In genomic region chr16:69339289-69340094, GRCh38 we compare ENCODE assay signal across 8 cellular contexts. TPM values are rescaled to one million over a fixed set of nuclear protein-coding genes. Genes with fewer than 3 reads are reported as not detected.
DNase-seq lines count a peak whose midpoint lies in the region; ATAC-seq, FAIRE-seq and TF ChIP-seq lines count a peak whose summit lies in the region.

Gene COG8, minus strand, starts transcription at chr16:69339564. Its CDS starts 12 bp downstream, at chr16:69339552.
Gene NIP7, plus strand, starts transcription at chr16:69339772. Its CDS starts 58 bp downstream, at chr16:69339830.

- DNase-seq in Caco-2 (peak; percentile 98 to 99), HTR-8/SVneo (ENCODE audit: insufficient read length, low spot score) (peak; percentile 97), NOMO-1 treated with DMSO at 0.1 percent for 48 hours (lab: John Stamatoyannopoulos, UW; ENCODE audit: unreplicated experiment) (peak; percentile 99), medulla oblongata (ENCODE audit: extremely low spot score) (peak; percentile 99)
- peak; percentile 84 to 86 for DNase-seq in activated CD8-positive, alpha-beta memory T cell treated with anti-CD3 and anti-CD28 coated beads for 4 hours (ENCODE audit: low read depth in 2 of 2)
- DNase-seq in effector memory CD8-positive, alpha-beta T cell: peak; percentile 89 to 93 (median 91)
- peak; percentile 86 for DNase-seq in stimulated activated CD8-positive, alpha-beta memory T cell treated with anti-CD3 and anti-CD28 coated beads, Interleukin-12 subunit alpha, Interleukin-12 subunit beta, amount 100 ng/mL, for 1 hour (ENCODE audit: low read depth)

- intact Hi-C loops in Caco-2 (cut with micrococcal nuclease; ENCODE audit: unreplicated experiment): loop anchor here (1.0 to 10.0 kb wide), 4 partner anchors 9 to 225 kb away; partner anchors contain the start of genes NFAT5, PDF and TERF2

- peak; percentile 86 for ATAC-seq in GM21360 (IDR thresholded peaks at IDR 0.05; ENCODE audit: unreplicated experiment)
- ATAC-seq in effector memory CD8-positive, alpha-beta T cell (replicated peaks): peak; percentile 87

- TF ChIP-seq CTCF in Caco-2 (IDR thresholded peaks at IDR 0.05; ENCODE audit: insufficient read depth in 1 of 2, low read depth in 1 of 2, low read length in 1 of 2, severe bottlenecking in 1 of 2, unreplicated experiment in 1 of 2): peak; percentile 85 to 93

- H3K36me3 ChIP-seq in Caco-2 (ENCODE audit: control insufficient read depth, insufficient read depth, low read length): peaks cover 3% of the 10 kb centered on the region; the same call in 1 of the 2 replicates

- peak within 1 kb of the TSS; percentile 81 for H3K4me3 ChIP-seq in Caco-2 (ENCODE audit: low read depth, low read length)

- H3K4me3 Mint-ChIP-seq in Caco-2 (ENCODE audit: unreplicated experiment): peak within 1 kb of the TSS; percentile 98
- H3K4me3 Mint-ChIP-seq in effector memory CD8-positive, alpha-beta T cell: peak within 1 kb of the TSS; percentile 99

- peaks cover 12% of the 10 kb centered on the region for H3K4me1 Mint-ChIP-seq in Caco-2 (ENCODE audit: low read depth, unreplicated experiment)
- H3K4me1 Mint-ChIP-seq in effector memory CD8-positive, alpha-beta T cell (ENCODE audit: low read depth in 2 of 2): peaks cover 29 to 38% of the 10 kb centered on the region in 2 donors

- BruUV-seq in Caco-2 (replicated peaks; lab: Mats Ljungman, UMichigan): no TSS peak

- POLR2A ChIA-PET in Caco-2 (lab: Charles Lee): interaction anchor here (0.9 to 1.0 kb wide), 2 partner anchors 386 to 415 kb away, joined by 3 read pairs; partner anchors contain the start of genes NOB1 and NQO1

- FAIRE-seq in HTR-8/SVneo (lab: Jason Lieb, UNC): peak; percentile 92

- no peaks in the 10 kb centered on the region for H3K27me3 ChIP-seq in Caco-2 (replicated peaks; ENCODE audit: control insufficient read depth, insufficient read depth, low read length)

- H3K4me1 ChIP-seq in Caco-2: peaks cover 14% of the 10 kb centered on the region; the same call in 1 of the 2 replicates

- CTCF ChIA-PET in Caco-2 (lab: Charles Lee): interaction anchor here (1.2 kb wide), 1 partner anchor 189 kb away, joined by 6 read pairs; no protein-coding TSS in a partner anchor

- H3K9me3 Mint-ChIP-seq in Caco-2 (ENCODE audit: unreplicated experiment): no peaks in the 10 kb centered on the region
- no peaks in the 10 kb centered on the region for H3K9me3 Mint-ChIP-seq in effector memory CD8-positive, alpha-beta T cell

- H3K27ac Mint-ChIP-seq in Caco-2 (ENCODE audit: unreplicated experiment): peak within 1 kb of the TSS; percentile 98
- peak within 1 kb of the TSS; percentile 93 to 97 for H3K27ac Mint-ChIP-seq in effector memory CD8-positive, alpha-beta T cell

- H3K27me3 Mint-ChIP-seq in Caco-2 (ENCODE audit: insufficient read depth, unreplicated experiment): no peaks in the 10 kb centered on the region
- H3K27me3 Mint-ChIP-seq in effector memory CD8-positive, alpha-beta T cell: no peaks in the 10 kb centered on the region

- no peaks in the 10 kb centered on the region for H3K9me3 ChIP-seq in Caco-2

- peaks cover 80% of the 10 kb centered on the region for H3K36me3 Mint-ChIP-seq in Caco-2 (ENCODE audit: insufficient read depth, unreplicated experiment)
- H3K36me3 Mint-ChIP-seq in effector memory CD8-positive, alpha-beta T cell (ENCODE audit: insufficient read depth): peaks cover 42% of the 10 kb centered on the region

RNA-seq across cellular contexts. Expression of gene COG8, which starts in this region (rescaled TPM):
- 57.4 and 59.1 TPM in 2 replicates for total RNA-seq in Caco-2 (2022)

RNA-seq across cellular contexts. Expression of gene NIP7, which starts in this region (rescaled TPM):
- 65.6 TPM in 2 replicates for total RNA-seq in Caco-2 (2022)

Comparison
In these comparisons a context has a peak if more than half of its experiments do, and no peak if none do; other contexts are left out.
1. Peak in every context shown above with its lines: DNase-seq, ATAC-seq and H3K4me3 ChIP-seq.